ENCODE assay signal across 8 cellular contexts in genomic region chr4:108172780-108173598, GRCh38. TPM values are rescaled to one million over a fixed set of nuclear protein-coding genes. Genes with fewer than 3 reads are reported as not detected.
A peak's percentile ranks its signal among the peaks of the same experiment; 100 is the strongest.
DNase-seq lines count a peak whose midpoint lies in the region; ATAC-seq and TF ChIP-seq lines count a peak whose summit lies in the region.

No MANE protein-coding gene starts in this region.

- TF ChIP-seq CTCF in WI38 (IDR thresholded peaks at IDR 0.05; ENCODE audit: low read depth, low read length) (no peak), choroid plexus epithelial cell (conservative IDR thresholded peaks at IDR 0.05; ENCODE audit: low read depth, low read length) (no peak), left lung (IDR thresholded peaks at IDR 0.05) (no peak)

- intact Hi-C loops in left lung (cut with DNase I), result no loop called here

- H3K27me3 ChIP-seq in left lung, result peaks cover 57 to 84% of the 10 kb centered on the region in 2 donors

- peaks cover 18 to 34% of the 10 kb centered on the region in 2 donors for H3K4me1 ChIP-seq in left lung

- H3K9me3 ChIP-seq in KOPT-K1 (ENCODE audit: insufficient read depth, low read length, poor library complexity, severe bottlenecking) (no peaks in the 10 kb centered on the region), left lung (no peaks in the 10 kb centered on the region)

- H3K36me3 ChIP-seq in KOPT-K1 (ENCODE audit: insufficient read depth, low read length), result peaks cover 25% of the 10 kb centered on the region
- H3K36me3 ChIP-seq in left lung, result no peaks in the 10 kb centered on the region

- H3K27ac ChIP-seq in KOPT-K1 (ENCODE audit: low read depth, low read length, poor library complexity, severe bottlenecking) (peak overlapping the region; percentile 99), left lung (peak overlapping the region; percentile 63 to 69)

- ATAC-seq in GM21447 (IDR thresholded peaks at IDR 0.05; ENCODE audit: unreplicated experiment), result peak; percentile 47
- peak; percentile 81 for ATAC-seq in left lung

- H3K4me3 ChIP-seq in WI38 (ENCODE audit: low read depth, low read length) (peak overlapping the region; percentile 64), choroid plexus epithelial cell (ENCODE audit: low read depth, low read length) (peak overlapping the region; percentile 46), left lung (peak overlapping the region; percentile 46 to 48)

- peak; percentile 82 for DNase-seq in COR-L47 (lab: John Stamatoyannopoulos, UW)
- DNase-seq in choroid plexus epithelial cell (ENCODE audit: low read depth), result peak; percentile 50
- DNase-seq in left lung, result peak in 1 of 2 donors; percentile 76
- DNase-seq in stimulated activated CD4-positive, alpha-beta T cell treated with anti-CD3 and anti-CD28 coated beads, Interleukin-4, amount 100 ng/mL, for 24 hours, result peak; percentile 73
- no peak for DNase-seq in SIG-M5 (lab: John Stamatoyannopoulos, UW)

RNA-seq across cellular contexts. Expression of gene LEF1, which starts 4.3 kb away (rescaled TPM):
- total RNA-seq in left lung, result 1 to 10 TPM; 4.1 to 7.1 TPM
